ENCODE assay signal across 8 cellular contexts in genomic region chr3:20039082-20039764, GRCh38. TPM values are rescaled to one million over a fixed set of nuclear protein-coding genes. Genes with fewer than 3 reads are reported as not detected.
DNase-seq lines count a peak whose midpoint lies in the region; FAIRE-seq and TF ChIP-seq lines count a peak whose summit lies in the region.
"Had no signal": no experiment of that assay in that cellular context is flagged by ENCODE, and none has a peak within 500 bp of the region (broad histone marks: within the 10 kb centered on the region; RNA-seq: fewer than 3 reads in every experiment).

No MANE protein-coding gene starts in this region.

- WGBS in HUES64: 42% methylated on average over 13 of the region's 14 CpGs
- WGBS in stomach, 5 donors: 2 to 6% (median 3%) methylated on average over 14 of the region's 14 CpGs

- H3K36me3 ChIP-seq in HUES64 (ENCODE audit: insufficient read depth, low read length) (no peaks in the 10 kb centered on the region), keratinocyte (ENCODE audit: control insufficient read depth in 2 of 2, extremely low read depth in 1 of 2, insufficient read depth in 2 of 2, low read length in 2 of 2) (no peaks in the 10 kb centered on the region), stomach (no peaks in the 10 kb centered on the region)

- dilution Hi-C loops in keratinocyte (cut with MboI; ENCODE audit: extremely low pct_ligation_motif_present, low sequenced_read_pairs): no loop called here

- no peak for TF ChIP-seq EP300 in stomach (IDR thresholded peaks at IDR 0.05)

- H3K9ac ChIP-seq in HUES64 (ENCODE audit: low read depth, low read length) (peak overlapping the region; percentile 12; the same call in 1 of the 2 replicates), keratinocyte (ENCODE audit: control insufficient read depth, extremely low read depth, insufficient read depth, low read length) (peak overlapping the region; percentile 43)

- H3K4me1 Mint-ChIP-seq in activated naive CD8-positive, alpha-beta T cell (ENCODE audit: low read depth): peaks cover 51% of the 10 kb centered on the region

- H3K4me3 Mint-ChIP-seq in activated naive CD8-positive, alpha-beta T cell: peak overlapping the region; percentile 90

- H3K4me3 ChIP-seq in HUES64 (ENCODE audit: low read length) (peak overlapping the region; percentile 80), keratinocyte (ENCODE audit: control insufficient read depth in 2 of 3, extremely low read depth in 1 of 3, insufficient read depth in 2 of 3, low read depth in 1 of 3, low read length in 3 of 3) (peak overlapping the region; percentile 59 to 78 (median 71)), stomach (peak overlapping the region; percentile 75 to 95 (median 78))

- peak overlapping the region; percentile 36 for H2AFZ ChIP-seq in keratinocyte (ENCODE audit: control insufficient read depth, low read length)

- H3K27ac ChIP-seq in HUES64 (ENCODE audit: low read depth, low read length) (no peak overlapping the region), keratinocyte (ENCODE audit: control insufficient read depth, insufficient read depth, low read length) (no peak overlapping the region), stomach (peak overlapping the region; percentile 97 to 99 (median 98))

- no peak for TF ChIP-seq POLR2A in stomach (IDR thresholded peaks at IDR 0.05)

- H3K27me3 Mint-ChIP-seq in activated naive CD8-positive, alpha-beta T cell: no peaks in the 10 kb centered on the region

- peak overlapping the region; percentile 89 for H3K27ac Mint-ChIP-seq in activated naive CD8-positive, alpha-beta T cell

- peak overlapping the region; percentile 55 for H3K4me2 ChIP-seq in keratinocyte (ENCODE audit: control insufficient read depth, extremely low read depth, insufficient read depth, low read depth, low read length)

- H4K20me1 ChIP-seq in keratinocyte (ENCODE audit: control insufficient read depth, extremely low read depth, insufficient read depth, low read length): no peaks in the 10 kb centered on the region

- TF ChIP-seq CTCF in keratinocyte (optimal IDR thresholded peaks at IDR 0.05 in 1 of 3, IDR thresholded peaks at IDR 0.05 in 1 of 3, conservative IDR thresholded peaks at IDR 0.05 in 1 of 3; ENCODE audit: extremely low read depth in 1 of 3, insufficient read depth in 2 of 3, low read length in 3 of 3) (no peak), stomach (IDR thresholded peaks at IDR 0.05) (no peak)

- no peaks in the 10 kb centered on the region for H3K9me3 ChIP-seq in HUES64 (ENCODE audit: insufficient read depth, low read depth, low read length)
- no peaks in the 10 kb centered on the region for H3K9me3 ChIP-seq in keratinocyte (ENCODE audit: control insufficient read depth, low read depth, low read length)
- H3K9me3 ChIP-seq in stomach: no peaks in the 10 kb centered on the region

- no peak for FAIRE-seq in keratinocyte (lab: Jason Lieb, UNC)

- peaks cover 22% of the 10 kb centered on the region for H3K27me3 ChIP-seq in HUES64 (ENCODE audit: insufficient read depth, low read length)
- H3K27me3 ChIP-seq in keratinocyte (ENCODE audit: control insufficient read depth, extremely low read depth, insufficient read depth, low read length): no peaks in the 10 kb centered on the region
- H3K27me3 ChIP-seq in stomach: no peaks in the 10 kb centered on the region

- no peak for DNase-seq in keratinocyte (ENCODE audit: low read depth, low spot score)
- DNase-seq in stomach: no peak
- no peak for DNase-seq in epidermal melanocyte (ENCODE audit: insufficient read length, low spot score)
- no peak for DNase-seq in NCI-H2081 (lab: John Stamatoyannopoulos, UW)
- no peak for DNase-seq in putamen (ENCODE audit: low spot score)

- H3K4me1 ChIP-seq in HUES64 (ENCODE audit: insufficient read depth, low read length) (peaks cover 16% of the 10 kb centered on the region), keratinocyte (ENCODE audit: control insufficient read depth, extremely low read depth, insufficient read depth, low read length) (peaks cover 8% of the 10 kb centered on the region), stomach (peaks cover 37 to 47% (median 43%) of the 10 kb centered on the region in 4 donors)

- H3K9me3 Mint-ChIP-seq in activated naive CD8-positive, alpha-beta T cell (ENCODE audit: low read depth): no peaks in the 10 kb centered on the region

- H3K79me2 ChIP-seq in keratinocyte (ENCODE audit: control insufficient read depth, insufficient read depth, low read length): no peaks in the 10 kb centered on the region

- no peaks in the 10 kb centered on the region for H3K9me1 ChIP-seq in keratinocyte (ENCODE audit: control insufficient read depth, extremely low read depth, insufficient read depth, low read length)

- no peaks in the 10 kb centered on the region for H3K36me3 Mint-ChIP-seq in activated naive CD8-positive, alpha-beta T cell

- intact Hi-C loops in stomach (cut with DNase I; ENCODE audit: low total_unique reads): no loop called here

RNA-seq across cellular contexts. Expression of gene KAT2B, which starts 1.0 kb away (rescaled TPM):
- 1.8 TPM for polyA plus RNA-seq in HUES64 (2013, experiment 1 of 2)
- polyA plus RNA-seq in HUES64 (2013, experiment 2 of 2): 2.5 TPM
- 3.3 to 4.6 TPM (median 3.7 TPM) in 3 replicates for polyA plus RNA-seq in keratinocyte
- polyA plus RNA-seq in keratinocyte (2011; ENCODE audit: low read depth): 27.3 TPM
- 2.9 and 5.7 TPM in 2 replicates for polyA plus RNA-seq in keratinocyte (2011; cell fraction: cytosol; rRNA removed)
- polyA plus RNA-seq in keratinocyte (2011; cell fraction: nucleus; rRNA removed): 3.9 and 5.5 TPM in 2 replicates
- 3.0 and 8.2 TPM in 2 replicates for polyA plus RNA-seq in keratinocyte (2012; ENCODE audit: low replicate concordance)
- polyA minus RNA-seq in keratinocyte: 1.4 to 6.0 TPM (median 2.1 TPM) in 3 replicates
- 3.8 TPM for polyA minus RNA-seq in keratinocyte (2011; cell fraction: cytosol; rRNA and poly(A)+ RNA removed)
- polyA minus RNA-seq in keratinocyte (2011; cell fraction: nucleus; rRNA and poly(A)+ RNA removed): 5.0 and 5.3 TPM in 2 replicates
- total RNA-seq in stomach: 100 to 1,000 TPM in 1 of 5 donors, 10 to 100 TPM in 3, 1 to 10 TPM in 1; 3.8 to 208 (median 34.1) TPM
- polyA plus RNA-seq in stomach: 10 to 100 TPM; 10.3 to 16.9 (median 16.8) TPM

RNA-seq across cellular contexts. Expression of gene PP2D1, which starts 27.2 kb away (rescaled TPM):
- polyA plus RNA-seq in HUES64 (2013, experiment 1 of 2): not detected
- polyA plus RNA-seq in HUES64 (2013, experiment 2 of 2): not detected
- polyA plus RNA-seq in keratinocyte (not detected in 3 replicates), stomach (not detected)
- polyA plus RNA-seq in keratinocyte (2011; ENCODE audit: low read depth): not detected
- polyA plus RNA-seq in keratinocyte (2011; cell fraction: cytosol; rRNA removed): not detected in 2 replicates
- not detected in 2 replicates for polyA plus RNA-seq in keratinocyte (2011; cell fraction: nucleus; rRNA removed)
- polyA plus RNA-seq in keratinocyte (2012; ENCODE audit: low replicate concordance): 0.16 and 0.35 TPM in 2 replicates
- polyA minus RNA-seq in keratinocyte: not detected in 3 replicates
- not detected for polyA minus RNA-seq in keratinocyte (2011; cell fraction: cytosol; rRNA and poly(A)+ RNA removed)
- not detected in 2 replicates for polyA minus RNA-seq in keratinocyte (2011; cell fraction: nucleus; rRNA and poly(A)+ RNA removed)
- total RNA-seq in stomach: not detected
- total RNA-seq: RPMI7951 had no signal

Comparison
In these comparisons a context has a peak if more than half of its experiments do, and no peak if none do; other contexts are left out.
1. H3K27ac ChIP-seq: peak in stomach (5 of 5); none in HUES64 (single experiment) and keratinocyte (single experiment).
2. Peak in every context shown above with its lines, with median percentiles within 50 percentile points of each other: H3K4me3 ChIP-seq.